ENCODE assay signal across 17 cellular contexts in genomic region chrX:124555036-124555595, GRCh38.
A peak's percentile ranks its signal among the peaks of the same experiment; 100 is the strongest.
DNase-seq lines count a peak whose midpoint lies in the region; ATAC-seq, FAIRE-seq and TF ChIP-seq lines count a peak whose summit lies in the region.
"Had no signal": no experiment of that assay in that cellular context is flagged by ENCODE, and none has a peak within 500 bp of the region (broad histone marks: within the 10 kb centered on the region; RNA-seq: fewer than 3 reads in every experiment).

No MANE protein-coding gene starts in this region.

- DNase-seq in BJ (ENCODE audit: low read depth), result peak; percentile 3
- DNase-seq in IMR-90, result peak; percentile 68
- peak; percentile 91 for DNase-seq in mammary epithelial cell
- peak; percentile 78 for DNase-seq in keratinocyte (ENCODE audit: low read depth, low spot score)
- no peak for DNase-seq in NCI-H1105 treated with DMSO at 0.1 percent for 48 hours (lab: John Stamatoyannopoulos, UW)
- DNase-seq in HK-2 (ENCODE audit: unreplicated experiment), result no peak
- no peak for DNase-seq in anterior cingulate cortex (lab: John Stamatoyannopoulos, UW)
- no peak for DNase-seq in DMS114 treated with DMSO at 0.1 percent for 48 hours (lab: John Stamatoyannopoulos, UW; ENCODE audit: unreplicated experiment)
- DNase-seq: adrenal gland; CD4-positive, alpha-beta T cell; effector memory CD4-positive, alpha-beta T cell; heart left ventricle; left ventricle myocardium superior; NCI-H146; nephron progenitor cell; substantia nigra had no signal

- H3K9me1 ChIP-seq in IMR-90 (ENCODE audit: insufficient read depth, low read length) (no peaks in the 10 kb centered on the region), keratinocyte (ENCODE audit: control insufficient read depth, extremely low read depth, insufficient read depth, low read length) (no peaks in the 10 kb centered on the region)

- no peak overlapping the region for H2AK9ac ChIP-seq in IMR-90 (replicated peaks; ENCODE audit: low read depth, low read length, poor library complexity)

- H3K27ac ChIP-seq in IMR-90 (ENCODE audit: insufficient read depth, low read length) (no peak overlapping the region), mammary epithelial cell (ENCODE audit: insufficient read depth, low read depth, low read length) (peak overlapping the region; percentile 85), keratinocyte (ENCODE audit: control insufficient read depth, insufficient read depth, low read length) (peak overlapping the region; percentile 42)
- H3K27ac ChIP-seq: adrenal gland, heart left ventricle, SJSA1 had no signal

- POLR2A ChIA-PET in BJ (lab: Charles Lee), result no interaction called here
- POLR2A ChIA-PET in IMR-90 (lab: Charles Lee; ENCODE audit: unreplicated experiment), result no interaction called here

- no peak overlapping the region for H2BK120ac ChIP-seq in IMR-90 (ENCODE audit: low read depth, low read length)

- no peak overlapping the region for H3K23ac ChIP-seq in IMR-90 (ENCODE audit: low read depth, low read length)

- WGBS in IMR-90 (ENCODE audit: extremely low coverage in 2 of 2, insufficient read length in 1 of 2), 2 experiments, result no CpG with 5 or more reads among the region's 2 CpGs
- WGBS in mammary epithelial cell (ENCODE audit: low coverage, missing lambda C conversion rate), result 0% methylated on average over 2 of the region's 2 CpGs

- no peak overlapping the region for H3K9ac ChIP-seq in IMR-90 (ENCODE audit: low read depth, low read length)
- no peak overlapping the region for H3K9ac ChIP-seq in mammary epithelial cell (ENCODE audit: insufficient read depth, low read length)
- H3K9ac ChIP-seq in keratinocyte (ENCODE audit: control insufficient read depth, extremely low read depth, insufficient read depth, low read length), result no peak overlapping the region

- in situ Hi-C loops in IMR-90 (cut with MboI; ENCODE audit: low sequenced_read_pairs), result no loop called here
- in situ Hi-C loops in mammary epithelial cell (cut with MboI; ENCODE audit: low sequenced_read_pairs in 2 of 2), result no loop called here

- no peak for TF ChIP-seq CTCF in BJ (IDR thresholded peaks at IDR 0.05; ENCODE audit: insufficient read depth, low read depth, low read length)
- TF ChIP-seq CTCF in IMR-90 (conservative IDR thresholded peaks at IDR 0.05; ENCODE audit: low read depth, low read length), result no peak
- TF ChIP-seq CTCF in mammary epithelial cell (conservative IDR thresholded peaks at IDR 0.05 in 1 of 2, IDR thresholded peaks at IDR 0.05 in 1 of 2; ENCODE audit: extremely low read depth in 1 of 2, insufficient read depth in 1 of 2, low read depth in 1 of 2, low read length in 2 of 2), result no peak
- no peak for TF ChIP-seq CTCF in keratinocyte (optimal IDR thresholded peaks at IDR 0.05 in 1 of 3, IDR thresholded peaks at IDR 0.05 in 1 of 3, conservative IDR thresholded peaks at IDR 0.05 in 1 of 3; ENCODE audit: extremely low read depth in 1 of 3, insufficient read depth in 2 of 3, low read length in 3 of 3)

- H2BK15ac ChIP-seq in IMR-90 (ENCODE audit: low read depth, low read length), result no peak overlapping the region

- dilution Hi-C loops in IMR-90 (cut with HindIII; ENCODE audit: low sequenced_read_pairs, unreplicated experiment), result no loop called here
- dilution Hi-C loops in mammary epithelial cell (cut with HindIII; ENCODE audit: low sequenced_read_pairs), result no loop called here
- dilution Hi-C loops in keratinocyte (cut with MboI; ENCODE audit: extremely low pct_ligation_motif_present, low sequenced_read_pairs), result no loop called here

- BruUV-seq in IMR-90 (replicated peaks; lab: Mats Ljungman, UMichigan), result no TSS peak
- BruUV-seq in mammary epithelial cell (replicated peaks; lab: Mats Ljungman, UMichigan), result no TSS peak

- H4K20me1 ChIP-seq in IMR-90 (ENCODE audit: insufficient read depth, low read length) (no peaks in the 10 kb centered on the region), mammary epithelial cell (ENCODE audit: insufficient read depth, low read length) (no peaks in the 10 kb centered on the region), keratinocyte (ENCODE audit: control insufficient read depth, extremely low read depth, insufficient read depth, low read length) (no peaks in the 10 kb centered on the region)

- intact Hi-C loops in IMR-90 (cut with micrococcal nuclease) (no loop called here), mammary epithelial cell (cut with micrococcal nuclease) (loop anchor here (10.0 kb wide), 1 partner anchor 150 kb away; no protein-coding TSS in a partner anchor)

- no peaks in the 10 kb centered on the region for H3K79me1 ChIP-seq in IMR-90 (ENCODE audit: low read depth in 1 of 2, low read length in 2 of 2)

- no peak overlapping the region for H2BK20ac ChIP-seq in IMR-90 (ENCODE audit: low read depth, low read length)

- H3K36me3 ChIP-seq in BJ (ENCODE audit: control insufficient read depth, insufficient read depth, low read length), result no peaks in the 10 kb centered on the region
- H3K36me3 ChIP-seq in IMR-90 (ENCODE audit: control insufficient read depth, insufficient read depth, low read length), result no peaks in the 10 kb centered on the region
- no peaks in the 10 kb centered on the region for H3K36me3 ChIP-seq in mammary epithelial cell (ENCODE audit: insufficient read depth, low read length)
- H3K36me3 ChIP-seq in keratinocyte (ENCODE audit: control insufficient read depth in 2 of 2, extremely low read depth in 1 of 2, insufficient read depth in 2 of 2, low read length in 2 of 2), result no peaks in the 10 kb centered on the region
- H3K36me3 ChIP-seq: adrenal gland, heart left ventricle, SJSA1 had no signal

- H4K8ac ChIP-seq in IMR-90 (ENCODE audit: low read depth in 2 of 2, low read length in 2 of 2), result no peak overlapping the region

- ATAC-seq in IMR-90 (ENCODE audit: low read depth), result peak; percentile 40
- ATAC-seq: heart left ventricle, left ventricle myocardium superior had no signal

- no peak overlapping the region for H3K4me3 ChIP-seq in BJ (ENCODE audit: low read depth, low read length)
- H3K4me3 ChIP-seq in IMR-90 (ENCODE audit: insufficient read depth, low read depth, low read length), result no peak overlapping the region
- no peak overlapping the region for H3K4me3 ChIP-seq in mammary epithelial cell (replicated peaks in 1 of 3; ENCODE audit: insufficient read depth in 1 of 3, low read depth in 2 of 3, low read length in 3 of 3)
- no peak overlapping the region for H3K4me3 ChIP-seq in keratinocyte (ENCODE audit: control insufficient read depth in 2 of 3, extremely low read depth in 1 of 3, insufficient read depth in 2 of 3, low read depth in 1 of 3, low read length in 3 of 3)
- H3K4me3 ChIP-seq: adrenal gland, heart left ventricle, SJSA1 had no signal

- no peak overlapping the region for H2BK5ac ChIP-seq in IMR-90 (ENCODE audit: low read depth, low read length, poor library complexity, severe bottlenecking)

- TF ChIP-seq POLR2A in IMR-90 (IDR thresholded peaks at IDR 0.05; ENCODE audit: low read depth, low read length), result no peak

- no peak overlapping the region for H3K56ac ChIP-seq in IMR-90 (ENCODE audit: extremely low read depth, insufficient read depth, low read length)

- H3K4me2 ChIP-seq in IMR-90 (ENCODE audit: low read depth, low read length) (no peak overlapping the region), mammary epithelial cell (ENCODE audit: insufficient read depth, low read depth, low read length) (peak overlapping the region; percentile 41), keratinocyte (ENCODE audit: control insufficient read depth, extremely low read depth, insufficient read depth, low read depth, low read length) (peak overlapping the region; percentile 38)

- CTCF ChIA-PET in BJ (lab: Yijun Ruan, JAX), result no interaction called here
- CTCF ChIA-PET in IMR-90 (lab: Yijun Ruan, JAX), result no interaction called here
- CTCF ChIA-PET in mammary epithelial cell (lab: Charles Lee; ENCODE audit: low non-redundant PET), result no interaction called here

- H3K9me3 ChIP-seq in IMR-90 (ENCODE audit: control insufficient read depth, insufficient read depth, low read length) (no peaks in the 10 kb centered on the region), mammary epithelial cell (replicated peaks; ENCODE audit: insufficient read depth, low read length) (no peaks in the 10 kb centered on the region), keratinocyte (ENCODE audit: control insufficient read depth, low read depth, low read length) (no peaks in the 10 kb centered on the region)
- H3K9me3 ChIP-seq: adrenal gland, heart left ventricle, SJSA1 had no signal

- no peak overlapping the region for H2AK5ac ChIP-seq in IMR-90 (ENCODE audit: low read depth, low read length)

- H2AFZ ChIP-seq in IMR-90 (replicated peaks; ENCODE audit: low read length, poor library complexity) (no peak overlapping the region), mammary epithelial cell (ENCODE audit: low read depth, low read length) (peak overlapping the region; percentile 17), keratinocyte (ENCODE audit: control insufficient read depth, low read length) (no peak overlapping the region)

- no peak for TF ChIP-seq RAD21 in IMR-90 (IDR thresholded peaks at IDR 0.05; ENCODE audit: low read length)

- no peak overlapping the region for H3K4ac ChIP-seq in IMR-90 (ENCODE audit: low read depth, low read length)

- H3K79me2 ChIP-seq in mammary epithelial cell (ENCODE audit: insufficient read depth, low read length), result no peaks in the 10 kb centered on the region
- H3K79me2 ChIP-seq in keratinocyte (ENCODE audit: control insufficient read depth, insufficient read depth, low read length), result no peaks in the 10 kb centered on the region

- H3K27me3 ChIP-seq in BJ (ENCODE audit: control insufficient read depth, insufficient read depth, low read length) (no peaks in the 10 kb centered on the region), IMR-90 (ENCODE audit: control insufficient read depth, insufficient read depth, low read length) (no peaks in the 10 kb centered on the region), mammary epithelial cell (ENCODE audit: insufficient read depth, low read length) (no peaks in the 10 kb centered on the region), keratinocyte (ENCODE audit: control insufficient read depth, extremely low read depth, insufficient read depth, low read length) (no peaks in the 10 kb centered on the region)
- H3K27me3 ChIP-seq: adrenal gland, SJSA1 had no signal

- no peak overlapping the region for H3K14ac ChIP-seq in IMR-90 (replicated peaks; ENCODE audit: low read depth, low read length)

- no peak overlapping the region for H3K18ac ChIP-seq in IMR-90 (ENCODE audit: low read depth, low read length)

- peak; percentile 85 for FAIRE-seq in keratinocyte (lab: Jason Lieb, UNC)

- no peak overlapping the region for H4K5ac ChIP-seq in IMR-90 (ENCODE audit: low read depth, low read length)

- H3K4me1 ChIP-seq in IMR-90 (ENCODE audit: control insufficient read depth, insufficient read depth, low read length) (no peaks in the 10 kb centered on the region), mammary epithelial cell (ENCODE audit: insufficient read depth, low read length) (peaks cover 21% of the 10 kb centered on the region), keratinocyte (ENCODE audit: control insufficient read depth, extremely low read depth, insufficient read depth, low read length) (peaks cover 19% of the 10 kb centered on the region)
- H3K4me1 ChIP-seq: adrenal gland, heart left ventricle, SJSA1 had no signal

- H4K91ac ChIP-seq in IMR-90 (ENCODE audit: insufficient read depth, low read depth, low read length), result no peak overlapping the region

TF ChIP-seq in IMR-90, 13 proteins besides CTCF, POLR2A, EP300 and RAD21 (continues in another document):
- no peak for TF ChIP-seq CHD1 (IDR thresholded peaks at IDR 0.05; ENCODE audit: low read depth, low read length)

Comparison
In these comparisons a context has a peak if more than half of its experiments do, and no peak if none do; other contexts are left out.
1. DNase-seq: peak in BJ (single experiment), IMR-90 (single experiment), mammary epithelial cell (single experiment) and keratinocyte (single experiment); none in NCI-H1105 treated with DMSO at 0.1 percent for 48 hours (single experiment), HK-2 (single experiment), anterior cingulate cortex (0 of 58) and DMS114 treated with DMSO at 0.1 percent for 48 hours (single experiment).